Comparison of ENCODE assay signal across 9 cellular contexts in genomic region chr5:151195622-151196021, GRCh38. TPM values are rescaled to one million over a fixed set of nuclear protein-coding genes. Genes with fewer than 3 reads are reported as not detected.
A peak's percentile ranks its signal among the peaks of the same experiment; 100 is the strongest.
DNase-seq lines count a peak whose midpoint lies in the region; ATAC-seq and TF ChIP-seq lines count a peak whose summit lies in the region.
"Had no signal": no experiment of that assay in that cellular context is flagged by ENCODE, and none has a peak within 500 bp of the region (broad histone marks: within the 10 kb centered on the region; RNA-seq: fewer than 3 reads in every experiment).

No MANE protein-coding gene starts in this region.

- CTCF ChIA-PET in BJ (lab: Yijun Ruan, JAX): no interaction called here

- H3K36me3 ChIP-seq in BJ (ENCODE audit: control insufficient read depth, insufficient read depth, low read length): no peaks in the 10 kb centered on the region
- H3K36me3 ChIP-seq in right lobe of liver: peaks cover 0 to 8% (median 0%) of the 10 kb centered on the region in 4 donors

- H3K9me3 Mint-ChIP-seq in activated T-cell treated with anti-CD3 and anti-CD28 coated beads, Interleukin-2, amount 50 U/mL, for 24 hours: peaks cover 3% of the 10 kb centered on the region

- H3K27me3 Mint-ChIP-seq in activated T-cell treated with anti-CD3 and anti-CD28 coated beads, Interleukin-2, amount 50 U/mL, for 24 hours: no peaks in the 10 kb centered on the region

- H3K4me3 ChIP-seq in BJ (ENCODE audit: low read depth, low read length) (no peak overlapping the region), right lobe of liver (no peak overlapping the region)

- peak; percentile 65 to 89 (median 74) for ATAC-seq in right lobe of liver
- ATAC-seq: PC-3 had no signal

- DNase-seq in BJ (ENCODE audit: low read depth) (peak; percentile 23), HCEC 1CT (peak; percentile 13), right lobe of liver (peak in 1 of 3 donors; percentile 50), posterior cingulate gyrus (no peak), retina (no peak), activated gamma-delta T cell (lab: John Stamatoyannopoulos, UW) (no peak), SK-N-DZ (ENCODE audit: low spot score) (no peak)
- peak; percentile 33 for DNase-seq in activated T-cell treated with anti-CD3 and anti-CD28 coated beads, Interleukin-2, amount 50 U/mL, for 24 hours
- DNase-seq: PC-3 had no signal

- H3K4me3 Mint-ChIP-seq in activated T-cell treated with anti-CD3 and anti-CD28 coated beads, Interleukin-2, amount 50 U/mL, for 24 hours: no peak overlapping the region

- H3K27me3 ChIP-seq in BJ (ENCODE audit: control insufficient read depth, insufficient read depth, low read length) (peaks cover 2% of the 10 kb centered on the region; the same call in 1 of the 2 replicates), right lobe of liver (no peaks in the 10 kb centered on the region)

- peak overlapping the region; percentile 74 for H3K27ac Mint-ChIP-seq in activated T-cell treated with anti-CD3 and anti-CD28 coated beads, Interleukin-2, amount 50 U/mL, for 24 hours

- peaks cover 0 to 12% (median 2%) of the 10 kb centered on the region in 4 donors for H3K4me1 ChIP-seq in right lobe of liver

- 59% methylated on average over 5 of the region's 5 CpGs for WGBS in right lobe of liver (ENCODE audit: insufficient coverage, low coverage, low lambda C conversion rate, missing lambda C conversion rate)

- POLR2A ChIA-PET in BJ (lab: Charles Lee): no interaction called here

- H3K36me3 Mint-ChIP-seq in activated T-cell treated with anti-CD3 and anti-CD28 coated beads, Interleukin-2, amount 50 U/mL, for 24 hours (ENCODE audit: low read depth): peaks cover 84% of the 10 kb centered on the region

- TF ChIP-seq CTCF in BJ (IDR thresholded peaks at IDR 0.05; ENCODE audit: insufficient read depth, low read depth, low read length): no peak
- no peak for TF ChIP-seq CTCF in right lobe of liver (IDR thresholded peaks at IDR 0.05)

- H3K9me3 ChIP-seq in right lobe of liver: no peaks in the 10 kb centered on the region

- intact Hi-C loops in right lobe of liver (cut with DNase I): no loop called here
- intact Hi-C loops in posterior cingulate gyrus (cut with DNase I): no loop called here

- H3K4me1 Mint-ChIP-seq in activated T-cell treated with anti-CD3 and anti-CD28 coated beads, Interleukin-2, amount 50 U/mL, for 24 hours (ENCODE audit: low read depth): peaks cover 64% of the 10 kb centered on the region

- no peak for TF ChIP-seq POLR2A in right lobe of liver (IDR thresholded peaks at IDR 0.05)

- H3K27ac ChIP-seq in right lobe of liver: peak overlapping the region in 2 of 3 donors; percentile 3 to 24

RNA-seq across cellular contexts. Expression of gene CCDC69, which starts 28.3 kb away (rescaled TPM):
- polyA plus RNA-seq in BJ (2011; rRNA removed): 0.93 and 1.0 TPM in 2 replicates
- 0.41 and 0.62 TPM in 2 replicates for polyA minus RNA-seq in BJ (2011; rRNA and poly(A)+ RNA removed)
- 10 to 100 TPM; 11.8 to 30.9 (median 22.9) TPM for total RNA-seq in right lobe of liver
- 0.06 TPM in 1 of 2 replicates, not detected in the other for polyA plus RNA-seq in SK-N-DZ (2014; cell fraction: cytosol; rRNA removed)
- not detected in 2 replicates for polyA plus RNA-seq in SK-N-DZ (2014; cell fraction: nucleus; rRNA removed)

RNA-seq across cellular contexts. Expression of gene ANXA6, which starts 38.0 kb away (rescaled TPM):
- polyA plus RNA-seq in BJ (2011; rRNA removed): 479 and 528 TPM in 2 replicates
- 408 and 653 TPM in 2 replicates for polyA minus RNA-seq in BJ (2011; rRNA and poly(A)+ RNA removed)
- total RNA-seq in right lobe of liver: 100 to 1,000 TPM; 143 to 236 (median 165) TPM
- polyA plus RNA-seq in SK-N-DZ (2014; cell fraction: cytosol; rRNA removed): 82.5 and 86.8 TPM in 2 replicates
- polyA plus RNA-seq in SK-N-DZ (2014; cell fraction: nucleus; rRNA removed): 62.4 and 66.7 TPM in 2 replicates

RNA-seq across cellular contexts. Expression of gene GM2A, which starts 57.4 kb away (rescaled TPM):
- 11.5 and 12.7 TPM in 2 replicates for polyA plus RNA-seq in BJ (2011; rRNA removed)
- 9.5 and 12.8 TPM in 2 replicates for polyA minus RNA-seq in BJ (2011; rRNA and poly(A)+ RNA removed)
- 10 to 100 TPM; 11.7 to 23.6 (median 20.3) TPM for total RNA-seq in right lobe of liver
- 7.3 and 11.9 TPM in 2 replicates for polyA plus RNA-seq in SK-N-DZ (2014; cell fraction: cytosol; rRNA removed)
- 1.3 and 3.5 TPM in 2 replicates for polyA plus RNA-seq in SK-N-DZ (2014; cell fraction: nucleus; rRNA removed)

Comparison
In these comparisons a context has a peak if more than half of its experiments do, and no peak if none do; other contexts are left out.
1. DNase-seq: peak in BJ (single experiment), HCEC 1CT (single experiment) and activated T-cell treated with anti-CD3 and anti-CD28 coated beads, Interleukin-2, amount 50 U/mL, for 24 hours (single experiment); none in posterior cingulate gyrus (0 of 10), retina (single experiment), activated gamma-delta T cell (single experiment) and SK-N-DZ (single experiment).